11 cellular contexts compared by ENCODE assay signal in genomic region chr4:99090511-99090910, GRCh38. TPM values are rescaled to one million over a fixed set of nuclear protein-coding genes. Genes with fewer than 3 reads are reported as not detected.
DNase-seq lines count a peak whose midpoint lies in the region; ATAC-seq, FAIRE-seq and TF ChIP-seq lines count a peak whose summit lies in the region.
"Had no signal": no experiment of that assay in that cellular context is flagged by ENCODE, and none has a peak within 500 bp of the region (broad histone marks: within the 10 kb centered on the region; RNA-seq: fewer than 3 reads in every experiment).

No MANE protein-coding gene starts in this region.

- no peak overlapping the region for H3K14ac ChIP-seq in neuronal stem cell (ENCODE audit: low read length)

- H2BK15ac ChIP-seq in neuronal stem cell (ENCODE audit: low read length) = no peak overlapping the region

- H3K79me1 ChIP-seq in neuronal stem cell (ENCODE audit: low read depth, low read length) = peaks cover 2% of the 10 kb centered on the region

- no peak overlapping the region for H3K18ac ChIP-seq in neuronal stem cell (ENCODE audit: low read length)

- H4K8ac ChIP-seq in neuronal stem cell (ENCODE audit: low read depth, low read length) = no peak overlapping the region

- H2BK120ac ChIP-seq in neuronal stem cell (ENCODE audit: low read depth, low read length) = no peak overlapping the region

- DNase-seq in RWPE2 (ENCODE audit: low spot score) (no peak), fibroblast of lung (ENCODE audit: low read depth in 2 of 2) (peak; percentile 36 to 41), neuronal stem cell (ENCODE audit: low spot score) (no peak), kidney (no peak), CD1c-positive myeloid dendritic cell (ENCODE audit: extremely low spot score) (no peak), left ventricle myocardium superior (no peak)
- DNase-seq: activated B cell treated with CpG ODN at 0.5 μM for 24 hours had no signal

- H4K91ac ChIP-seq in neuronal stem cell (ENCODE audit: low read depth, low read length, poor library complexity) = no peak overlapping the region

- no CpG with 5 or more reads among the region's 1 CpG for WGBS in neuronal stem cell (ENCODE audit: extremely low coverage in 2 of 2, insufficient read length in 2 of 2, insufficient replicate concordance in 1 of 2), 2 donors

- H4K20me1 ChIP-seq in BLaER1 treated with 17β-estradiol and CSF1 and Interleukin-3, amounts not matched to agents 10 nM and 100 nM = peaks cover 0 to 9% (median 4%) of the 10 kb centered on the region in 11 experiments; a peak in 8 of 22 replicates
- H4K20me1 ChIP-seq in fibroblast of lung (ENCODE audit: control insufficient read depth, extremely low read depth, insufficient read depth, low read length) = no peaks in the 10 kb centered on the region

- no peak for TF ChIP-seq CTCF in RWPE2 (IDR thresholded peaks at IDR 0.05; ENCODE audit: poor library complexity, severe bottlenecking)
- TF ChIP-seq CTCF in fibroblast of lung (conservative IDR thresholded peaks at IDR 0.05 in 1 of 2, IDR thresholded peaks at IDR 0.05 in 1 of 2; ENCODE audit: low read depth in 1 of 2, low read length in 2 of 2) = no peak
- TF ChIP-seq CTCF in kidney (IDR thresholded peaks at IDR 0.05; ENCODE audit: borderline replicate concordance, extremely low read depth, insufficient read depth) = no peak

- H3K9me3 ChIP-seq in BLaER1 treated with 17β-estradiol and CSF1 and Interleukin-3, amounts not matched to agents 10 nM and 100 nM (replicated peaks in 1 of 11) = no peaks in the 10 kb centered on the region; a peak in 1 of 22 replicates
- H3K9me3 ChIP-seq in RWPE2 (ENCODE audit: severe bottlenecking) = peaks cover 3% of the 10 kb centered on the region
- H3K9me3 ChIP-seq in fibroblast of lung (ENCODE audit: control insufficient read depth, insufficient read depth, low read depth, low read length) = no peaks in the 10 kb centered on the region
- H3K9me3 ChIP-seq in neuronal stem cell (replicated peaks in 1 of 2; ENCODE audit: control insufficient read depth in 2 of 2, insufficient read depth in 1 of 2, low read depth in 1 of 2, low read length in 2 of 2) = peaks cover 0 to 11% of the 10 kb centered on the region in 2 donors
- H3K9me3 ChIP-seq in kidney (ENCODE audit: control insufficient read depth in 1 of 2, low read length in 2 of 2) = no peaks in the 10 kb centered on the region

- ATAC-seq in RWPE2 (ENCODE audit: low read depth) (no peak), HG02588 (IDR thresholded peaks at IDR 0.05; ENCODE audit: unreplicated experiment) (no peak), left ventricle myocardium superior (no peak)

- no peak for FAIRE-seq in kidney (lab: Jason Lieb, UNC)
- FAIRE-seq: GM18507 had no signal

- H2AFZ ChIP-seq in fibroblast of lung (ENCODE audit: low read length) = no peak overlapping the region
- no peak overlapping the region for H2AFZ ChIP-seq in neuronal stem cell (ENCODE audit: low read length)

- H3K4me2 ChIP-seq in BLaER1 treated with 17β-estradiol and CSF1 and Interleukin-3, amounts not matched to agents 10 nM and 100 nM = peak overlapping the region; percentile 68 to 94 (median 88); a peak in 19 of 22 replicates
- peak overlapping the region; percentile 95 for H3K4me2 ChIP-seq in fibroblast of lung (ENCODE audit: extremely low read depth, insufficient read depth, low read length)
- peak overlapping the region; percentile 11 for H3K4me2 ChIP-seq in neuronal stem cell (ENCODE audit: insufficient read depth, low read length, poor library complexity, severe bottlenecking)

- peak overlapping the region in 1 of 11 experiments; percentile 26; a peak in 1 of 22 replicates for H3K9ac ChIP-seq in BLaER1 treated with 17β-estradiol and CSF1 and Interleukin-3, amounts not matched to agents 10 nM and 100 nM
- H3K9ac ChIP-seq in fibroblast of lung (ENCODE audit: insufficient read depth, low read length) = no peak overlapping the region
- H3K9ac ChIP-seq in neuronal stem cell (ENCODE audit: low read depth, low read length, poor library complexity) = no peak overlapping the region
- H3K9ac ChIP-seq in kidney (ENCODE audit: low read length in 2 of 2) = no peak overlapping the region

- peaks cover under 1 to 5% (median 3%) of the 10 kb centered on the region in 11 experiments; a peak in 18 of 22 replicates for H3K36me3 ChIP-seq in BLaER1 treated with 17β-estradiol and CSF1 and Interleukin-3, amounts not matched to agents 10 nM and 100 nM
- H3K36me3 ChIP-seq in RWPE2 (ENCODE audit: low read depth) (peaks cover 7% of the 10 kb centered on the region), fibroblast of lung (ENCODE audit: control insufficient read depth, insufficient read depth, low read length) (no peaks in the 10 kb centered on the region), neuronal stem cell (replicated peaks in 1 of 2; ENCODE audit: control insufficient read depth in 2 of 2, insufficient read depth in 2 of 2, low read length in 2 of 2) (peaks cover 1 to 11% of the 10 kb centered on the region in 2 donors), kidney (ENCODE audit: control insufficient read depth in 1 of 2, insufficient read depth in 2 of 2, low read length in 2 of 2) (peaks cover 0 to under 1% of the 10 kb centered on the region in 2 donors)

- H3K4me1 ChIP-seq in BLaER1 treated with 17β-estradiol and CSF1 and Interleukin-3, amounts not matched to agents 10 nM and 100 nM = peaks cover 28 to 45% (median 35%) of the 10 kb centered on the region in 10 experiments
- H3K4me1 ChIP-seq in RWPE2 (ENCODE audit: insufficient read depth, poor library complexity, severe bottlenecking) = peaks cover 25% of the 10 kb centered on the region
- peaks cover 2% of the 10 kb centered on the region for H3K4me1 ChIP-seq in fibroblast of lung (ENCODE audit: control insufficient read depth, extremely low read depth, insufficient read depth, low read length)
- H3K4me1 ChIP-seq in neuronal stem cell (ENCODE audit: control insufficient read depth in 2 of 2, insufficient read depth in 1 of 2, low read depth in 1 of 2, low read length in 2 of 2) = peaks cover 2 to 3% of the 10 kb centered on the region in 2 donors
- peaks cover 0 to 4% of the 10 kb centered on the region in 2 donors for H3K4me1 ChIP-seq in kidney (ENCODE audit: control insufficient read depth in 1 of 2, insufficient read depth in 1 of 2, low read depth in 1 of 2, low read length in 2 of 2)

- no peak overlapping the region for H2BK5ac ChIP-seq in neuronal stem cell (ENCODE audit: low read length)

- no peak overlapping the region for H3K4me3 ChIP-seq in BLaER1 treated with 17β-estradiol and CSF1 and Interleukin-3, amounts not matched to agents 10 nM and 100 nM
- H3K4me3 ChIP-seq in RWPE2 (ENCODE audit: severe bottlenecking) (peak overlapping the region; percentile 48), fibroblast of lung (replicated peaks in 1 of 4; ENCODE audit: control extremely low read depth in 1 of 4, insufficient read depth in 1 of 4, low read depth in 3 of 4, low read length in 4 of 4) (peak overlapping the region; percentile 24 to 100 (median 64)), neuronal stem cell (ENCODE audit: low read length in 2 of 2) (no peak overlapping the region), kidney (ENCODE audit: low read length in 2 of 2) (no peak overlapping the region)

- no peak overlapping the region for H3K4ac ChIP-seq in neuronal stem cell (ENCODE audit: low read length)

- intact Hi-C loops in kidney (cut with DNase I) (no loop called here), left ventricle myocardium superior (cut with micrococcal nuclease) (no loop called here)

- H2AK5ac ChIP-seq in neuronal stem cell (ENCODE audit: low read depth, low read length) = no peak overlapping the region

- H3K23ac ChIP-seq in neuronal stem cell (ENCODE audit: low read depth, low read length, poor library complexity) = no peak overlapping the region

- peaks cover 42% of the 10 kb centered on the region for H3K79me2 ChIP-seq in fibroblast of lung (ENCODE audit: control insufficient read depth, insufficient read depth, low read length)

- H3K27ac ChIP-seq in BLaER1 treated with 17β-estradiol and CSF1 and Interleukin-3, amounts not matched to agents 10 nM and 100 nM = no peak overlapping the region
- H3K27ac ChIP-seq in RWPE2 (ENCODE audit: poor library complexity, severe bottlenecking) (peak overlapping the region; percentile 78), fibroblast of lung (ENCODE audit: insufficient read depth, low read length) (no peak overlapping the region), neuronal stem cell (replicated peaks; ENCODE audit: low read length) (no peak overlapping the region), kidney (ENCODE audit: low read depth in 2 of 2, low read length in 2 of 2) (no peak overlapping the region)

- no peak overlapping the region for H2BK12ac ChIP-seq in neuronal stem cell (ENCODE audit: low read length)

- H3K27me3 ChIP-seq in BLaER1 treated with 17β-estradiol and CSF1 and Interleukin-3, amounts not matched to agents 10 nM and 100 nM = no peaks in the 10 kb centered on the region
- H3K27me3 ChIP-seq in RWPE2 (ENCODE audit: insufficient read depth, poor library complexity, severe bottlenecking) = no peaks in the 10 kb centered on the region
- no peaks in the 10 kb centered on the region for H3K27me3 ChIP-seq in fibroblast of lung (ENCODE audit: control insufficient read depth, insufficient read depth, low read length)
- no peaks in the 10 kb centered on the region for H3K27me3 ChIP-seq in neuronal stem cell (ENCODE audit: control insufficient read depth in 3 of 3, insufficient read depth in 3 of 3, low read depth in 1 of 3, low read length in 3 of 3)

RNA-seq across cellular contexts. Expression of gene ADH5, which starts 1.9 kb away (rescaled TPM):
- total RNA-seq in fibroblast of lung (270 and 307 TPM in 2 replicates), kidney (139 TPM), left ventricle myocardium superior (202 TPM)
- polyA plus RNA-seq in fibroblast of lung (430 and 504 TPM in 2 replicates), kidney (ENCODE audit: insufficient read depth, low read depth, low replicate concordance) (270 TPM)
- 331 and 343 TPM in 2 replicates for polyA plus RNA-seq in fibroblast of lung (2012)
- 121 and 152 TPM in 2 replicates for polyA minus RNA-seq in fibroblast of lung (ENCODE audit: low replicate concordance)
- polyA plus RNA-seq in neuronal stem cell (2013, experiment 1 of 2) = 162 TPM
- 165 TPM for polyA plus RNA-seq in neuronal stem cell (2013, experiment 2 of 2)

RNA-seq across cellular contexts. Expression of gene ADH4, which starts 53.6 kb away (rescaled TPM):
- total RNA-seq in fibroblast of lung (not detected in 2 replicates), kidney (5.9 TPM), left ventricle myocardium superior (not detected)
- polyA plus RNA-seq in fibroblast of lung (0.03 TPM in 1 of 2 replicates, not detected in the other), kidney (ENCODE audit: insufficient read depth, low read depth, low replicate concordance) (0.52 TPM)
- polyA plus RNA-seq in fibroblast of lung (2012) = not detected in 2 replicates
- not detected in 2 replicates for polyA minus RNA-seq in fibroblast of lung (ENCODE audit: low replicate concordance)
- not detected for polyA plus RNA-seq in neuronal stem cell (2013, experiment 1 of 2)
- not detected for polyA plus RNA-seq in neuronal stem cell (2013, experiment 2 of 2)
- total RNA-seq: activated B cell treated with CpG ODN at 0.5 μM for 24 hours, M059J had no signal

Comparison
In these comparisons a context has a peak if more than half of its experiments do, and no peak if none do; other contexts are left out.
1. H3K4me2 ChIP-seq: peak in every context shown above with its lines; median percentile 95 in fibroblast of lung; 88 in BLaER1 treated with 17β-estradiol and CSF1 and Interleukin-3, amounts not matched to agents 10 nM and 100 nM; 11 in neuronal stem cell.
2. H3K4me3 ChIP-seq: peak in RWPE2 (single experiment) and fibroblast of lung (4 of 4); none in BLaER1 treated with 17β-estradiol and CSF1 and Interleukin-3, amounts not matched to agents 10 nM and 100 nM (0 of 10), neuronal stem cell (0 of 2) and kidney (0 of 2).
3. DNase-seq: peak in fibroblast of lung (2 of 2); none in RWPE2 (single experiment), neuronal stem cell (single experiment), kidney (single experiment), CD1c-positive myeloid dendritic cell (single experiment) and left ventricle myocardium superior (single experiment).